ENCODE assay signal across 13 cellular contexts in the genomic region with DNA sequence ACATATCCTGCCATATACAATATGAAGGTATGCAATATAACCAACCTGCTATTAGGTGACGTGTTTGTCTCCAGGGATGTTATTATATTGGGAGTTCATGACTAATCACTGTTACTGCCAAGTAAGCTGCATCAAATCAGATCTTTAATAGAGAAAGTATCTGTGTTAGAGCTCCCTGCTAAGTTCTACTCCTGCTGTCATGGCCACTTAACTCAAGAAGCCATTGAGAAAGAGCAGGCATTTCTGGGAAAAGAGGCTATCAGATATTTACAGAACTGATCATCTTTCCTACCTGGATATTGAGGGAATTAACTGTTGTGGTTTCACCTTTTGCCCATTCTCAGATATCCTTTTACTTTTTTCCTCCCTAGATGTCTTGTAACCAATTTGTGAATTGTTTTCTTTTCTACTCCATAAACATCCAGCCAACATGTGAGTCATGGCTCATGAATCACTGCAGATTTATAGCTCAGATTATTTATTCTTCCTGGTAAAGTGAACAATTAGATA.
DNase-seq lines count a peak whose midpoint lies in the region; ATAC-seq and TF ChIP-seq lines count a peak whose summit lies in the region.
"Had no signal": no experiment of that assay in that cellular context is flagged by ENCODE, and none has a peak within 500 bp of the region (broad histone marks: within the 10 kb centered on the region; RNA-seq: fewer than 3 reads in every experiment).

No MANE protein-coding gene starts in this region.

- in situ Hi-C loops in KBM-7 (cut with MboI; ENCODE audit: low pct_unique_long_range_greater_than_20kb, low sequenced_read_pairs), result no loop called here

- peak; percentile 99 for ATAC-seq in foreskin keratinocyte
- ATAC-seq in GM21825 (IDR thresholded peaks at IDR 0.05; ENCODE audit: unreplicated experiment), result no peak
- ATAC-seq: activated naive CD8-positive, alpha-beta T cell treated with anti-CD3 and anti-CD28 coated beads, Interleukin-2, amount 50 U/mL, for 24 hours; GM23338 had no signal

- H3K4me1 ChIP-seq in SJCRH30 (peaks cover 17% of the 10 kb centered on the region), foreskin keratinocyte (peaks cover 11% of the 10 kb centered on the region)

- H3K27me3 ChIP-seq in SJCRH30 (no peaks in the 10 kb centered on the region), foreskin keratinocyte (no peaks in the 10 kb centered on the region)

- H3K9me3 ChIP-seq in SJCRH30 (replicated peaks), result no peaks in the 10 kb centered on the region

- no peak overlapping the region for H3K4me3 ChIP-seq in SJCRH30
- H3K4me3 ChIP-seq: GM23338 had no signal

- DNase-seq in A172 (ENCODE audit: low spot score) (peak; percentile 91), HPDE6-E6E7 (ENCODE audit: extremely low spot score) (peak; percentile 27), SJCRH30 (peak; percentile 22 to 65), foreskin keratinocyte (peak; percentile 70 to 86), KBM-7 (no peak)
- DNase-seq in activated CD4-positive, CD25-positive, alpha-beta regulatory T cell (lab: John Stamatoyannopoulos, UW), result no peak
- DNase-seq in activated CD4-positive, alpha-beta T cell treated with anti-CD3 and anti-CD28 coated beads, Interleukin-2, amount 50 U/mL, for 48 hours, result no peak
- DNase-seq: activated naive CD8-positive, alpha-beta T cell treated with anti-CD3 and anti-CD28 coated beads, Interleukin-2, amount 50 U/mL, for 24 hours; immature natural killer cell; Kasumi-1; stimulated activated CD4-positive, alpha-beta T cell treated with anti-CD3 and anti-CD28 coated beads, Interleukin-2, amount 100 ng/mL, for 24 hours had no signal

- H3K27ac ChIP-seq in SJCRH30 (peak overlapping the region; percentile 64), foreskin keratinocyte (peak overlapping the region; percentile 23)

- TF ChIP-seq CTCF in foreskin keratinocyte (conservative IDR thresholded peaks at IDR 0.05), result no peak

- H3K36me3 ChIP-seq in SJCRH30, result no peaks in the 10 kb centered on the region

Comparison
In these comparisons a context has a peak if more than half of its experiments do, and no peak if none do; other contexts are left out.
1. DNase-seq: peak in A172 (single experiment), HPDE6-E6E7 (single experiment), SJCRH30 (2 of 2) and foreskin keratinocyte (2 of 2); none in KBM-7 (single experiment), activated CD4-positive, CD25-positive, alpha-beta regulatory T cell (0 of 4) and activated CD4-positive, alpha-beta T cell treated with anti-CD3 and anti-CD28 coated beads, Interleukin-2, amount 50 U/mL, for 48 hours (0 of 2).